10 cellular contexts compared by ENCODE assay signal in genomic region chr3:71301001-71301400, GRCh38.
DNase-seq lines count a peak whose midpoint lies in the region; ATAC-seq, FAIRE-seq and TF ChIP-seq lines count a peak whose summit lies in the region.
"Had no signal": no experiment of that assay in that cellular context is flagged by ENCODE, and none has a peak within 500 bp of the region (broad histone marks: within the 10 kb centered on the region; RNA-seq: fewer than 3 reads in every experiment).

No MANE protein-coding gene starts in this region.

- DNase-seq in GM06990 (ENCODE audit: extremely low read depth, insufficient read length) (peak; percentile 3), chondrocyte (ENCODE audit: low spot score) (no peak), GM12891 (ENCODE audit: insufficient read length, low spot score) (no peak), NCI-H748 (lab: John Stamatoyannopoulos, UW; ENCODE audit: unreplicated experiment) (no peak), prostate gland (ENCODE audit: low spot score) (no peak)
- DNase-seq: gastrocnemius medialis, mammary epithelial cell had no signal

- H3K27me3 ChIP-seq in GM06990 (replicated peaks; ENCODE audit: control insufficient read depth, insufficient read depth, low read length) (no peaks in the 10 kb centered on the region; the same call in 1 of the 2 replicates), prostate gland (replicated peaks; ENCODE audit: insufficient read depth) (no peaks in the 10 kb centered on the region)
- H3K27me3 ChIP-seq: gastrocnemius medialis had no signal

- no peak overlapping the region for H3K4me3 Mint-ChIP-seq in chondrocyte (ENCODE audit: unreplicated experiment)

- TF ChIP-seq POLR2A in GM12891 (IDR thresholded peaks at IDR 0.05; ENCODE audit: low read depth, low read length) (no peak), prostate gland (IDR thresholded peaks at IDR 0.05) (no peak)

- H3K9me3 ChIP-seq in prostate gland, result no peaks in the 10 kb centered on the region
- H3K9me3 ChIP-seq: gastrocnemius medialis had no signal

- TF ChIP-seq CTCF in GM06990 (IDR thresholded peaks at IDR 0.05; ENCODE audit: insufficient read depth, low read length, poor library complexity, severe bottlenecking), result no peak
- TF ChIP-seq CTCF in chondrocyte (IDR thresholded peaks at IDR 0.05), result no peak
- no peak for TF ChIP-seq CTCF in prostate gland (IDR thresholded peaks at IDR 0.05)

- no peaks in the 10 kb centered on the region for H3K4me1 ChIP-seq in prostate gland (replicated peaks)

- H3K9me3 Mint-ChIP-seq in chondrocyte (ENCODE audit: low read depth), result no peaks in the 10 kb centered on the region

- no peak overlapping the region for H3K27ac ChIP-seq in prostate gland
- H3K27ac ChIP-seq: gastrocnemius medialis had no signal

- 80% methylated on average over 4 of the region's 4 CpGs for WGBS in prostate gland

- peak; percentile 48 for ATAC-seq in GM19023 (IDR thresholded peaks at IDR 0.05; ENCODE audit: unreplicated experiment)
- peak; percentile 69 for ATAC-seq in HG03066 (IDR thresholded peaks at IDR 0.05; ENCODE audit: low read depth, unreplicated experiment)
- ATAC-seq in GM19397 (IDR thresholded peaks at IDR 0.05; ENCODE audit: unreplicated experiment), result no peak

- no peaks in the 10 kb centered on the region for H3K36me3 ChIP-seq in GM06990 (ENCODE audit: control insufficient read depth, insufficient read depth, low read length)
- H3K36me3 ChIP-seq in prostate gland, result no peaks in the 10 kb centered on the region
- H3K36me3 ChIP-seq: gastrocnemius medialis had no signal

- peak overlapping the region; percentile 30 for H3K27ac Mint-ChIP-seq in chondrocyte (ENCODE audit: unreplicated experiment)

- H3K36me3 Mint-ChIP-seq in chondrocyte (ENCODE audit: low read depth), result peaks cover 7% of the 10 kb centered on the region

- no peak for FAIRE-seq in GM12891 (lab: Jason Lieb, UNC)

- H3K4me3 ChIP-seq in GM06990 (replicated peaks; ENCODE audit: low read depth, low read length) (no peak overlapping the region), prostate gland (no peak overlapping the region)
- H3K4me3 ChIP-seq: gastrocnemius medialis had no signal

- H3K4me1 Mint-ChIP-seq in chondrocyte (ENCODE audit: low read depth), result peaks cover 72% of the 10 kb centered on the region

- intact Hi-C loops in prostate gland (cut with DNase I), result loop anchor here (5.0 to 10.0 kb wide), 2 partner anchors 281 to 766 kb away; partner anchors contain the start of gene FOXP1

- no peaks in the 10 kb centered on the region for H3K27me3 Mint-ChIP-seq in chondrocyte (ENCODE audit: low read depth)

TF ChIP-seq in GM12891, 5 proteins besides CTCF, POLR2A, EP300 and RAD21:
- TF ChIP-seq POU2F2 (IDR thresholded peaks at IDR 0.05; ENCODE audit: low read depth, low read length) (no peak), TAF1 (IDR thresholded peaks at IDR 0.05; ENCODE audit: low read depth, low read length) (no peak), SPI1 (IDR thresholded peaks at IDR 0.05; ENCODE audit: low read depth, low read length) (no peak), POLR2AphosphoS5 (IDR thresholded peaks at IDR 0.05; ENCODE audit: low read depth, low read length) (no peak), PAX5 (IDR thresholded peaks at IDR 0.05; ENCODE audit: insufficient read depth, low read length, severe bottlenecking) (no peak)
